In genomic region chr1:43831866-43832654, GRCh38 we compare ENCODE assay signal across 12 cellular contexts.
DNase-seq lines count a peak whose midpoint lies in the region; ATAC-seq and TF ChIP-seq lines count a peak whose summit lies in the region.
"Had no signal": no experiment of that assay in that cellular context is flagged by ENCODE, and none has a peak within 500 bp of the region (broad histone marks: within the 10 kb centered on the region; RNA-seq: fewer than 3 reads in every experiment).

No MANE protein-coding gene starts in this region.

- H4K20me1 ChIP-seq in KMS-11 (ENCODE audit: insufficient read depth): no peaks in the 10 kb centered on the region
- no peaks in the 10 kb centered on the region for H4K20me1 ChIP-seq in SK-N-SH (ENCODE audit: insufficient read depth)

- no peaks in the 10 kb centered on the region for H3K36me3 Mint-ChIP-seq in activated T-helper 17 cell treated with anti-CD3 and anti-CD28 coated beads, Interleukin-2, amount 50 U/mL, for 72 hours (ENCODE audit: low read depth)

- H3K27me3 ChIP-seq in KMS-11 (ENCODE audit: insufficient read depth, low read depth) (no peaks in the 10 kb centered on the region), SK-N-SH (ENCODE audit: insufficient read depth) (no peaks in the 10 kb centered on the region)
- H3K27me3 ChIP-seq: SJCRH30 had no signal

- WGBS in SK-N-SH (ENCODE audit: low lambda C conversion rate): 100% methylated on average over 5 of the region's 5 CpGs

- H3K9ac ChIP-seq in KMS-11: peak overlapping the region; percentile 73; the same call in 1 of the 2 replicates
- no peak overlapping the region for H3K9ac ChIP-seq in SK-N-SH

- no peaks in the 10 kb centered on the region for H3K27me3 Mint-ChIP-seq in activated T-helper 17 cell treated with anti-CD3 and anti-CD28 coated beads, Interleukin-2, amount 50 U/mL, for 72 hours

- H3K79me2 ChIP-seq in KMS-11 (ENCODE audit: insufficient read depth, low read depth): no peaks in the 10 kb centered on the region
- no peaks in the 10 kb centered on the region for H3K79me2 ChIP-seq in SK-N-SH (ENCODE audit: insufficient read depth)

- peak; percentile 15 for DNase-seq in stimulated activated CD4-positive, alpha-beta T cell treated with anti-CD3 and anti-CD28 coated beads, Interleukin-15, amount 100 ng/mL, for 24 hours
- no peak for DNase-seq in stimulated activated CD4-positive, alpha-beta T cell treated with anti-CD3 and anti-CD28 coated beads, Interleukin-2, amount 100 ng/mL, for 24 hours
- no peak for DNase-seq in SK-N-SH
- DNase-seq in T-helper 9 cell: no peak
- no peak for DNase-seq in NCI-H2227 treated with DMSO at 0.1 percent for 48 hours (lab: John Stamatoyannopoulos, UW)
- no peak for DNase-seq in activated CD8-positive, alpha-beta memory T cell treated with anti-CD3 and anti-CD28 coated beads for 24 hours
- DNase-seq: NCI-H1048, SJCRH30, substantia nigra had no signal

- H2AFZ ChIP-seq in KMS-11 (ENCODE audit: low read depth) (peak overlapping the region; percentile 21; the same call in 1 of the 2 replicates), SK-N-SH (ENCODE audit: low read depth) (no peak overlapping the region)

- peak overlapping the region; percentile 80 for H3K4me3 ChIP-seq in KMS-11 (IDR thresholded peaks at IDR 0.05; ENCODE audit: insufficient read depth, low read depth, low read length)
- H3K4me3 ChIP-seq in SK-N-SH (ENCODE audit: low read depth in 2 of 2, low read length in 1 of 2): no peak overlapping the region
- H3K4me3 ChIP-seq: SJCRH30 had no signal

- H3K27ac ChIP-seq in KMS-11: peak overlapping the region; percentile 97
- H3K27ac ChIP-seq in SK-N-SH (ENCODE audit: low read depth in 2 of 2, low read length in 1 of 2): no peak overlapping the region
- H3K27ac ChIP-seq: C4-2B, SJCRH30 had no signal

- H3K4me3 Mint-ChIP-seq in activated T-helper 17 cell treated with anti-CD3 and anti-CD28 coated beads, Interleukin-2, amount 50 U/mL, for 72 hours: no peak overlapping the region

- TF ChIP-seq RAD21 in SK-N-SH (IDR thresholded peaks at IDR 0.05; ENCODE audit: low read length): no peak

- TF ChIP-seq EP300 in SK-N-SH (IDR thresholded peaks at IDR 0.05; ENCODE audit: borderline replicate concordance in 1 of 2, low read depth in 1 of 2, low read length in 1 of 2): no peak

- peak overlapping the region; percentile 21 for H3K27ac Mint-ChIP-seq in activated T-helper 17 cell treated with anti-CD3 and anti-CD28 coated beads, Interleukin-2, amount 50 U/mL, for 72 hours

- peaks cover 27% of the 10 kb centered on the region for H3K4me1 Mint-ChIP-seq in activated T-helper 17 cell treated with anti-CD3 and anti-CD28 coated beads, Interleukin-2, amount 50 U/mL, for 72 hours

- H3K9me3 ChIP-seq in SK-N-SH: no peaks in the 10 kb centered on the region
- H3K9me3 ChIP-seq: SJCRH30 had no signal

- H3K36me3 ChIP-seq in KMS-11 (ENCODE audit: insufficient read depth) (no peaks in the 10 kb centered on the region), SK-N-SH (replicated peaks in 1 of 2; ENCODE audit: control insufficient read depth in 1 of 2, insufficient read depth in 2 of 2, low read length in 1 of 2) (peaks cover 0 to 12% of the 10 kb centered on the region in 2 experiments)
- H3K36me3 ChIP-seq: SJCRH30 had no signal

- POLR2A ChIA-PET in SK-N-SH (lab: Yijun Ruan, JAX): no interaction called here

- peaks cover 7% of the 10 kb centered on the region for H3F3A ChIP-seq in SK-N-SH (replicated peaks; ENCODE audit: insufficient read depth)

- ATAC-seq in activated T-helper 17 cell treated with anti-CD3 and anti-CD28 coated beads, Interleukin-2, amount 50 U/mL, for 72 hours (replicated peaks): peak; percentile 77

- no peak for TF ChIP-seq CTCF in KMS-11 (conservative IDR thresholded peaks at IDR 0.05; ENCODE audit: low read depth, low read length)
- TF ChIP-seq CTCF in SK-N-SH (IDR thresholded peaks at IDR 0.05): no peak

- CTCF ChIA-PET in SK-N-SH (lab: Yijun Ruan, JAX): interaction anchor here (0.7 to 1.0 kb wide), 3 partner anchors 29 to 103 kb away, joined by 3 to 4 read pairs (median 3); no protein-coding TSS in a partner anchor

- H3K4me2 ChIP-seq in KMS-11 (peak overlapping the region; percentile 98), SK-N-SH (no peak overlapping the region)

- no peaks in the 10 kb centered on the region for H3K9me2 ChIP-seq in SK-N-SH

- peaks cover 99% of the 10 kb centered on the region for H3K4me1 ChIP-seq in KMS-11 (ENCODE audit: low read depth, poor library complexity, severe bottlenecking)
- peaks cover 27 to 29% of the 10 kb centered on the region in 2 experiments for H3K4me1 ChIP-seq in SK-N-SH (ENCODE audit: control insufficient read depth in 1 of 2, insufficient read depth in 2 of 2, low read depth in 1 of 2, low read length in 1 of 2)

- H3K9me3 Mint-ChIP-seq in activated T-helper 17 cell treated with anti-CD3 and anti-CD28 coated beads, Interleukin-2, amount 50 U/mL, for 72 hours: no peaks in the 10 kb centered on the region

TF ChIP-seq in SK-N-SH, 30 proteins besides CTCF, POLR2A, EP300 and RAD21:
- TF ChIP-seq USF1 (IDR thresholded peaks at IDR 0.05; ENCODE audit: borderline replicate concordance, low read depth) (no peak), POLR2AphosphoS5 (IDR thresholded peaks at IDR 0.05; ENCODE audit: low read depth, low read length) (no peak), TAF1 (IDR thresholded peaks at IDR 0.05; ENCODE audit: borderline replicate concordance, low read depth, low read length) (no peak), MXI1 (IDR thresholded peaks at IDR 0.05; ENCODE audit: low read depth, low read length) (no peak), RXRA (IDR thresholded peaks at IDR 0.05; ENCODE audit: borderline replicate concordance, low read depth) (no peak), JUND (IDR thresholded peaks at IDR 0.05) (no peak), TEAD4 (IDR thresholded peaks at IDR 0.05; ENCODE audit: borderline replicate concordance, insufficient read depth) (no peak), MAX (IDR thresholded peaks at IDR 0.05; ENCODE audit: low read depth) (no peak), FOXJ3 (CRISPR knock-in tag; IDR thresholded peaks at IDR 0.05) (no peak), RFX5 (IDR thresholded peaks at IDR 0.05; ENCODE audit: low read length) (no peak), IRF3 (IDR thresholded peaks at IDR 0.05; ENCODE audit: low read depth, low read length) (no peak), NFIC (IDR thresholded peaks at IDR 0.05; ENCODE audit: borderline replicate concordance) (no peak), PBX3 (IDR thresholded peaks at IDR 0.05) (no peak)
